Comparison of ENCODE assay signal across 9 cellular contexts in genomic region chr19:7928334-7928706, GRCh38. TPM values are rescaled to one million over a fixed set of nuclear protein-coding genes. Genes with fewer than 3 reads are reported as not detected.
DNase-seq lines count a peak whose midpoint lies in the region; ATAC-seq and TF ChIP-seq lines count a peak whose summit lies in the region.
"Had no signal": no experiment of that assay in that cellular context is flagged by ENCODE, and none has a peak within 500 bp of the region (broad histone marks: within the 10 kb centered on the region; RNA-seq: fewer than 3 reads in every experiment).

No MANE protein-coding gene starts in this region.

- H2BK12ac ChIP-seq in mesenchymal stem cell (ENCODE audit: low read length in 2 of 2) = no peak overlapping the region

- peaks cover 3 to 48% (median 25%) of the 10 kb centered on the region in 12 donors for H3K4me1 ChIP-seq in heart left ventricle
- H3K4me1 ChIP-seq in mesenchymal stem cell (ENCODE audit: control insufficient read depth, insufficient read depth, low read depth, low read length) = peaks cover 46% of the 10 kb centered on the region
- H3K4me1 ChIP-seq in vagina = peaks cover 59% of the 10 kb centered on the region

- H2BK5ac ChIP-seq in mesenchymal stem cell (ENCODE audit: low read depth, low read length, poor library complexity, severe bottlenecking) = no peak overlapping the region

- H3K27me3 ChIP-seq in heart left ventricle = no peaks in the 10 kb centered on the region
- H3K27me3 ChIP-seq in mesenchymal stem cell (ENCODE audit: control insufficient read depth in 1 of 2, insufficient read depth in 1 of 2, low read length in 2 of 2) = no peaks in the 10 kb centered on the region
- no peaks in the 10 kb centered on the region for H3K27me3 ChIP-seq in vagina

- no peak overlapping the region for H4K91ac ChIP-seq in mesenchymal stem cell (ENCODE audit: low read length)

- H3K18ac ChIP-seq in mesenchymal stem cell (ENCODE audit: low read depth in 1 of 2, low read length in 2 of 2) = no peak overlapping the region

- H3K4me3 ChIP-seq in heart left ventricle = peak overlapping the region in 1 of 12 donors; percentile 16
- H3K4me3 ChIP-seq in mesenchymal stem cell (ENCODE audit: insufficient read depth in 1 of 2, low read depth in 1 of 2, low read length in 2 of 2) = peak overlapping the region in 1 of 2 experiments; percentile 52
- H3K4me3 ChIP-seq in vagina = peak overlapping the region; percentile 3 to 15

- WGBS in heart left ventricle, 4 donors = 35 to 53% (median 42%) methylated on average over 8 to 9 of the region's 9 CpGs
- 90% methylated on average over 8 of the region's 9 CpGs for WGBS in mesenchymal stem cell

- ATAC-seq in heart left ventricle = peak; percentile 2 to 25 (median 18)
- ATAC-seq in Right ventricle myocardium inferior = no peak

- intact Hi-C loops in heart left ventricle (cut with DNase I) = loop anchor here in 1 of 10 donors (5.0 kb wide), 1 partner anchor 76 kb away; no protein-coding TSS in a partner anchor
- intact Hi-C loops in Right ventricle myocardium inferior (cut with DNase I) = no loop called here
- intact Hi-C loops in vagina (cut with DNase I) = no loop called here

- H3K23ac ChIP-seq in mesenchymal stem cell (ENCODE audit: low read length in 2 of 2) = no peak overlapping the region

- H3K9me3 ChIP-seq in heart left ventricle (no peaks in the 10 kb centered on the region), mesenchymal stem cell (ENCODE audit: control insufficient read depth, low read length) (no peaks in the 10 kb centered on the region), vagina (no peaks in the 10 kb centered on the region)

- no peak overlapping the region for H2BK15ac ChIP-seq in mesenchymal stem cell (ENCODE audit: low read depth, poor library complexity, severe bottlenecking)

- TF ChIP-seq POLR2A in heart left ventricle (IDR thresholded peaks at IDR 0.05) (no peak), vagina (IDR thresholded peaks at IDR 0.05) (no peak)

- H3K4ac ChIP-seq in mesenchymal stem cell (ENCODE audit: low read depth in 1 of 2, low read length in 2 of 2) = no peak overlapping the region

- peaks cover 13% of the 10 kb centered on the region for H3K79me1 ChIP-seq in mesenchymal stem cell (replicated peaks; ENCODE audit: low read length, poor library complexity, severe bottlenecking)

- TF ChIP-seq CTCF in heart left ventricle (IDR thresholded peaks at IDR 0.05) (no peak), vagina (IDR thresholded peaks at IDR 0.05) (peak in 1 of 3 experiments; percentile 5)

- no peak overlapping the region for H2AFZ ChIP-seq in mesenchymal stem cell (ENCODE audit: low read depth, low read length)

- no peak overlapping the region for H3K4me2 ChIP-seq in mesenchymal stem cell (ENCODE audit: low read length, poor library complexity, severe bottlenecking)

- H3K27ac ChIP-seq in heart left ventricle (peak overlapping the region in 10 of 12 donors; percentile 23 to 85 (median 54)), mesenchymal stem cell (ENCODE audit: low read length, poor library complexity, severe bottlenecking) (peak overlapping the region; percentile 48), vagina (peak overlapping the region; percentile 96)

- H4K8ac ChIP-seq in mesenchymal stem cell (ENCODE audit: low read length) = no peak overlapping the region

- H3K36me3 ChIP-seq in heart left ventricle (peaks cover 9 to 43% (median 35%) of the 10 kb centered on the region in 9 donors), mesenchymal stem cell (ENCODE audit: control insufficient read depth in 1 of 2, insufficient read depth in 2 of 2, low read depth in 1 of 2, low read length in 2 of 2) (peaks cover 31 to 60% of the 10 kb centered on the region in 2 experiments), vagina (peaks cover 0 to 32% of the 10 kb centered on the region in 2 donors)

- H2AK5ac ChIP-seq in mesenchymal stem cell (ENCODE audit: low read length, severe bottlenecking) = no peak overlapping the region

- no peak overlapping the region for H3K14ac ChIP-seq in mesenchymal stem cell (ENCODE audit: low read length in 2 of 2)

- no peak overlapping the region for H2BK120ac ChIP-seq in mesenchymal stem cell (ENCODE audit: low read depth, low read length)

- no peak for DNase-seq in heart left ventricle
- no peak for DNase-seq in Right ventricle myocardium inferior (ENCODE audit: missing footprints)
- no peak for DNase-seq in mesenchymal stem cell
- no peak for DNase-seq in vagina (ENCODE audit: extremely low spot score in 2 of 2)
- no peak for DNase-seq in stimulated activated CD4-positive, alpha-beta T cell treated with anti-CD3 and anti-CD28 coated beads, Interleukin-2, amount 100 ng/mL, for 24 hours
- no peak for DNase-seq in NCI-H748 (lab: John Stamatoyannopoulos, UW; ENCODE audit: unreplicated experiment)
- DNase-seq: RPMI8226 had no signal

- H3K9ac ChIP-seq in mesenchymal stem cell (ENCODE audit: low read length) = peak overlapping the region; percentile 90

RNA-seq across cellular contexts. Expression of gene CTXN1, which starts 2.4 kb away (rescaled TPM):
- total RNA-seq in heart left ventricle (1 to 10 TPM in 2 of 9 donors, under 1 TPM in 5, not detected in 2; 0.21 to 3.3 (median 0.32) TPM), Right ventricle myocardium inferior (0.19 TPM), vagina (14.2 TPM)
- polyA plus RNA-seq in heart left ventricle = under 1 TPM in 1 of 2 donors, not detected in 1; 0.87 TPM
- polyA plus RNA-seq in mesenchymal stem cell (2013, experiment 1 of 2) = 20.6 TPM
- 19.0 TPM for polyA plus RNA-seq in mesenchymal stem cell (2013, experiment 2 of 2)

RNA-seq across cellular contexts. Expression of gene SNAPC2, which starts 8.2 kb away (rescaled TPM):
- total RNA-seq in heart left ventricle (10 to 100 TPM in 4 of 9 donors, 1 to 10 TPM in 5; 6.8 to 16.7 (median 9.3) TPM), Right ventricle myocardium inferior (10.3 TPM), vagina (17.4 TPM)
- polyA plus RNA-seq in heart left ventricle = 10 to 100 TPM; 10.4 to 28.9 TPM
- 25.1 TPM for polyA plus RNA-seq in mesenchymal stem cell (2013, experiment 1 of 2)
- polyA plus RNA-seq in mesenchymal stem cell (2013, experiment 2 of 2) = 25.1 TPM

RNA-seq across cellular contexts. Expression of gene TGFBR3L, which starts 13.7 kb away (rescaled TPM):
- 10 to 100 TPM in 2 of 9 donors, 1 to 10 TPM in 7; 3.6 to 41.2 (median 8.0) TPM for total RNA-seq in heart left ventricle
- polyA plus RNA-seq in heart left ventricle = 1 to 10 TPM in 1 of 2 donors, under 1 TPM in 1; 0.76 to 3.5 TPM
- total RNA-seq in Right ventricle myocardium inferior = 7.2 TPM
- 3.1 TPM for polyA plus RNA-seq in mesenchymal stem cell (2013, experiment 1 of 2)
- polyA plus RNA-seq in mesenchymal stem cell (2013, experiment 2 of 2) = 2.7 TPM
- 1.5 TPM for total RNA-seq in vagina
- total RNA-seq: omental fat pad, subcutaneous adipose tissue had no signal

RNA-seq across cellular contexts. Expression of gene TIMM44, which starts 15.1 kb away (rescaled TPM):
- 10 to 100 TPM; 55.9 to 99.9 (median 70.6) TPM for total RNA-seq in heart left ventricle
- polyA plus RNA-seq in heart left ventricle = 100 to 1,000 TPM in 1 of 2 donors, 10 to 100 TPM in 1; 99.6 to 140 TPM
- 111 TPM for total RNA-seq in Right ventricle myocardium inferior
- 43.2 TPM for polyA plus RNA-seq in mesenchymal stem cell (2013, experiment 1 of 2)
- polyA plus RNA-seq in mesenchymal stem cell (2013, experiment 2 of 2) = 41.3 TPM
- 76.1 TPM for total RNA-seq in vagina

RNA-seq across cellular contexts. Expression of gene MAP2K7, which starts 24.6 kb away (rescaled TPM):
- 10 to 100 TPM; 11.6 to 26.6 (median 23.5) TPM for total RNA-seq in heart left ventricle
- polyA plus RNA-seq in heart left ventricle = 10 to 100 TPM; 22.2 to 35.5 TPM
- 28.0 TPM for total RNA-seq in Right ventricle myocardium inferior
- 19.1 TPM for polyA plus RNA-seq in mesenchymal stem cell (2013, experiment 1 of 2)
- polyA plus RNA-seq in mesenchymal stem cell (2013, experiment 2 of 2) = 18.7 TPM
- 26.8 TPM for total RNA-seq in vagina
